ENCODE assay signal across 3 cellular contexts in genomic region chr1:76470166-76470565, GRCh38.
"Had no signal": no experiment of that assay in that cellular context is flagged by ENCODE, and none has a peak within 500 bp of the region (broad histone marks: within the 10 kb centered on the region; RNA-seq: fewer than 3 reads in every experiment).

No MANE protein-coding gene starts in this region.

- H3K4me3 ChIP-seq: GM12878 had no signal

- ATAC-seq: GM12878 had no signal

- DNase-seq: GDM1, GF-D8 had no signal
